ENCODE assay signal across 1 cellular context in the genomic region with DNA sequence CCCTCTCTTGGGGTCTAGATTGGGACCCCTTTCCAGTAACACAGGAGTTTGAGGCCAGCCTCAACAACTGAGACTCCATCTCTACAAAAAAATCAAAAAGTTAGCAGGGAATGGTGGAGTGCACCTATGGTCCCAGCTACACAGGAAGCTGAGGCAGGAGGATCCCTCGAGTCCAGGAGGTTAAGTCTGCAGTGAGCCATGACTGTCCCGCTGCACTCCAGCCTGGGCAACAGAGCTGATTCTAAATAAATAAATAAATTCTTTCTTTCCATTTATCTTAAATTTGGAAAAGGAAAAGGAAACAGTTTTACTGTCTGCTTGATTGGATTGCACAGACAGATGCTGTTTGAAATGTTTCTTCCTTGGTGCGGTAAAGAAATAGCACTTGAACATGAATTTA.
TF ChIP-seq lines count a peak whose summit lies in the region.

No MANE protein-coding gene starts in this region.

TF ChIP-seq in SK-N-SH, 30 proteins besides CTCF, POLR2A, EP300 and RAD21:
- TF ChIP-seq, protein P1, sequence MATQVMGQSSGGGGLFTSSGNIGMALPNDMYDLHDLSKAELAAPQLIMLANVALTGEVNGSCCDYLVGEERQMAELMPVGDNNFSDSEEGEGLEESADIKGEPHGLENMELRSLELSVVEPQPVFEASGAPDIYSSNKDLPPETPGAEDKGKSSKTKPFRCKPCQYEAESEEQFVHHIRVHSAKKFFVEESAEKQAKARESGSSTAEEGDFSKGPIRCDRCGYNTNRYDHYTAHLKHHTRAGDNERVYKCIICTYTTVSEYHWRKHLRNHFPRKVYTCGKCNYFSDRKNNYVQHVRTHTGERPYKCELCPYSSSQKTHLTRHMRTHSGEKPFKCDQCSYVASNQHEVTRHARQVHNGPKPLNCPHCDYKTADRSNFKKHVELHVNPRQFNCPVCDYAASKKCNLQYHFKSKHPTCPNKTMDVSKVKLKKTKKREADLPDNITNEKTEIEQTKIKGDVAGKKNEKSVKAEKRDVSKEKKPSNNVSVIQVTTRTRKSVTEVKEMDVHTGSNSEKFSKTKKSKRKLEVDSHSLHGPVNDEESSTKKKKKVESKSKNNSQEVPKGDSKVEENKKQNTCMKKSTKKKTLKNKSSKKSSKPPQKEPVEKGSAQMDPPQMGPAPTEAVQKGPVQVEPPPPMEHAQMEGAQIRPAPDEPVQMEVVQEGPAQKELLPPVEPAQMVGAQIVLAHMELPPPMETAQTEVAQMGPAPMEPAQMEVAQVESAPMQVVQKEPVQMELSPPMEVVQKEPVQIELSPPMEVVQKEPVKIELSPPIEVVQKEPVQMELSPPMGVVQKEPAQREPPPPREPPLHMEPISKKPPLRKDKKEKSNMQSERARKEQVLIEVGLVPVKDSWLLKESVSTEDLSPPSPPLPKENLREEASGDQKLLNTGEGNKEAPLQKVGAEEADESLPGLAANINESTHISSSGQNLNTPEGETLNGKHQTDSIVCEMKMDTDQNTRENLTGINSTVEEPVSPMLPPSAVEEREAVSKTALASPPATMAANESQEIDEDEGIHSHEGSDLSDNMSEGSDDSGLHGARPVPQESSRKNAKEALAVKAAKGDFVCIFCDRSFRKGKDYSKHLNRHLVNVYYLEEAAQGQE (IDR thresholded peaks at IDR 0.05; ENCODE audit: low read depth, low read length), result no peak
- TF ChIP-seq RXRA (IDR thresholded peaks at IDR 0.05; ENCODE audit: borderline replicate concordance, low read depth) (no peak), PBX3 (IDR thresholded peaks at IDR 0.05) (no peak)
